28 cellular contexts compared by ENCODE assay signal in genomic region chr17:33260638-33261037, GRCh38. TPM values are rescaled to one million over a fixed set of nuclear protein-coding genes. Genes with fewer than 3 reads are reported as not detected.
"Had no signal": no experiment of that assay in that cellular context is flagged by ENCODE, and none has a peak within 500 bp of the region (broad histone marks: within the 10 kb centered on the region; RNA-seq: fewer than 3 reads in every experiment).

No MANE protein-coding gene starts in this region.

- H3K27ac Mint-ChIP-seq: activated CD4-positive, alpha-beta memory T cell treated with anti-CD3 and anti-CD28 coated beads for 36 hours; activated CD8-positive, alpha-beta memory T cell treated with anti-CD3 and anti-CD28 coated beads, Interleukin-2, amount 10 ng/mL, durations not matched to agents 7 days and 5 days; activated naive CD4-positive, alpha-beta T cell treated with anti-CD3 and anti-CD28 coated beads, Interleukin-2, amount 50 U/mL, for 24 hours; brain; dendritic cell treated with granulocyte-macrophage colony-stimulating factor and Interleukin-4, amounts not matched to agents 40 ng/mL and 50 ng/mL, for 4 days; neural progenitor cell; T-helper 17 cell had no signal

- H3K4me1 ChIP-seq: heart left ventricle had no signal

- H3K27ac ChIP-seq: heart left ventricle, neural progenitor cell had no signal

- H3K9me3 Mint-ChIP-seq: activated CD4-positive, alpha-beta memory T cell treated with anti-CD3 and anti-CD28 coated beads for 36 hours; activated naive CD4-positive, alpha-beta T cell treated with anti-CD3 and anti-CD28 coated beads, Interleukin-2, amount 50 U/mL, for 24 hours; brain; dendritic cell treated with granulocyte-macrophage colony-stimulating factor and Interleukin-4, amounts not matched to agents 40 ng/mL and 50 ng/mL, for 4 days; neural progenitor cell had no signal

- DNase-seq: activated CD4-positive, alpha-beta memory T cell treated with anti-CD3 and anti-CD28 coated beads for 36 hours; activated CD4-positive, alpha-beta T cell treated with anti-CD3 and anti-CD28 coated beads for 4 hours; activated CD4-positive, CD25-positive, alpha-beta regulatory T cell; activated CD8-positive, alpha-beta memory T cell treated with anti-CD3 and anti-CD28 coated beads, Interleukin-2, amount 10 ng/mL, durations not matched to agents 7 days and 5 days; activated effector memory CD4-positive, alpha-beta T cell treated with anti-CD3 and anti-CD28 coated beads, Interleukin-2, amount 50 U/mL, for 16 hours; activated T-cell treated with anti-CD3 and anti-CD28 coated beads for 4 hours; aorta; effector CD4-positive, alpha-beta T cell; heart left ventricle; kidney; naive thymus-derived CD8-positive, alpha-beta T cell; stimulated activated CD4-positive, alpha-beta T cell treated with anti-CD3 and anti-CD28 coated beads, Interleukin-15, amount 100 ng/mL, for 24 hours; stimulated activated naive CD8-positive, alpha-beta T cell treated with anti-CD3 and anti-CD28 coated beads, Interleukin-15, Interleukin-2, amounts not matched to agents 100 U/mL and 50 U/mL, for 24 hours; T-helper 17 cell had no signal

- H3K27me3 Mint-ChIP-seq: activated CD4-positive, alpha-beta memory T cell treated with anti-CD3 and anti-CD28 coated beads for 36 hours had no signal

- H3K4me2 ChIP-seq: neural progenitor cell, smooth muscle cell had no signal

- H3K36me3 ChIP-seq: heart left ventricle, neural progenitor cell had no signal

- H3K36me3 Mint-ChIP-seq: activated CD4-positive, alpha-beta memory T cell treated with anti-CD3 and anti-CD28 coated beads for 36 hours; activated CD8-positive, alpha-beta memory T cell treated with anti-CD3 and anti-CD28 coated beads, Interleukin-2, amount 10 ng/mL, durations not matched to agents 7 days and 5 days; activated naive CD4-positive, alpha-beta T cell treated with anti-CD3 and anti-CD28 coated beads, Interleukin-2, amount 50 U/mL, for 24 hours; brain; naive thymus-derived CD8-positive, alpha-beta T cell; neural progenitor cell had no signal

- H3K4me3 ChIP-seq: heart left ventricle, lung, neural progenitor cell, smooth muscle cell had no signal

- H3K4me1 Mint-ChIP-seq: activated CD8-positive, alpha-beta memory T cell treated with anti-CD3 and anti-CD28 coated beads, Interleukin-2, amount 10 ng/mL, durations not matched to agents 7 days and 5 days; activated naive CD4-positive, alpha-beta T cell treated with anti-CD3 and anti-CD28 coated beads, Interleukin-2, amount 50 U/mL, for 24 hours; brain; naive thymus-derived CD8-positive, alpha-beta T cell had no signal

- H2AFZ ChIP-seq: neural progenitor cell had no signal

- H3K9me3 ChIP-seq: heart left ventricle had no signal

- H3K27me3 ChIP-seq: neural progenitor cell had no signal

- H3K4me3 Mint-ChIP-seq: activated CD4-positive, alpha-beta memory T cell treated with anti-CD3 and anti-CD28 coated beads for 36 hours; activated CD8-positive, alpha-beta memory T cell treated with anti-CD3 and anti-CD28 coated beads, Interleukin-2, amount 10 ng/mL, durations not matched to agents 7 days and 5 days; activated naive CD4-positive, alpha-beta T cell treated with anti-CD3 and anti-CD28 coated beads, Interleukin-2, amount 50 U/mL, for 24 hours; brain; dendritic cell treated with granulocyte-macrophage colony-stimulating factor and Interleukin-4, amounts not matched to agents 40 ng/mL and 50 ng/mL, for 4 days; naive thymus-derived CD8-positive, alpha-beta T cell; neural progenitor cell; T-helper 17 cell had no signal

- H3K9ac ChIP-seq: neural progenitor cell had no signal

RNA-seq across cellular contexts. Expression of gene ASIC2, which starts 32.5 kb away (rescaled TPM):
- total RNA-seq: activated CD4-positive, alpha-beta memory T cell treated with anti-CD3 and anti-CD28 coated beads for 36 hours; activated CD8-positive, alpha-beta memory T cell treated with anti-CD3 and anti-CD28 coated beads, Interleukin-2, amount 10 ng/mL, durations not matched to agents 7 days and 5 days; cardiac septum; chondrocyte; fibroblast of villous mesenchyme; left lobe of liver; naive thymus-derived CD8-positive, alpha-beta T cell; osteoblast; posterior vena cava; subcutaneous adipose tissue; T-helper 17 cell; ureter had no signal
- polyA plus RNA-seq: aorta; heart left ventricle; naive thymus-derived CD8-positive, alpha-beta T cell had no signal
